10 cellular contexts compared by ENCODE assay signal in genomic region chr9:27499481-27499880, GRCh38. TPM values are rescaled to one million over a fixed set of nuclear protein-coding genes. Genes with fewer than 3 reads are reported as not detected.
DNase-seq lines count a peak whose midpoint lies in the region; ATAC-seq, FAIRE-seq and TF ChIP-seq lines count a peak whose summit lies in the region.
"Had no signal": no experiment of that assay in that cellular context is flagged by ENCODE, and none has a peak within 500 bp of the region (broad histone marks: within the 10 kb centered on the region; RNA-seq: fewer than 3 reads in every experiment).

No MANE protein-coding gene starts in this region.

- H3K36me3 ChIP-seq in HUES48 (ENCODE audit: control insufficient read depth, insufficient read depth, low read length) = no peaks in the 10 kb centered on the region
- no peaks in the 10 kb centered on the region for H3K36me3 ChIP-seq in bronchial epithelial cell (ENCODE audit: control insufficient read depth, insufficient read depth, low read length)
- H3K36me3 ChIP-seq in spleen = no peaks in the 10 kb centered on the region

- TF ChIP-seq CTCF in bronchial epithelial cell (IDR thresholded peaks at IDR 0.05; ENCODE audit: insufficient read depth, low read length, severe bottlenecking) = no peak
- no peak for TF ChIP-seq CTCF in spleen (IDR thresholded peaks at IDR 0.05 in 8 of 11, conservative IDR thresholded peaks at IDR 0.05 in 3 of 11)

- POLR2A ChIA-PET in activated CD4-positive, alpha-beta T cell treated with anti-CD3 and anti-CD28 coated beads, Interleukin-2, amount 10 ng/mL, durations not matched to agents 7 days and 5 days (lab: Charles Lee) = no interaction called here

- CTCF ChIA-PET in activated CD4-positive, alpha-beta T cell treated with anti-CD3 and anti-CD28 coated beads, Interleukin-2, amount 10 ng/mL, durations not matched to agents 7 days and 5 days (lab: Charles Lee) = no interaction called here

- peak overlapping the region; percentile 13 for H3K27ac Mint-ChIP-seq in activated CD4-positive, alpha-beta T cell treated with anti-CD3 and anti-CD28 coated beads, Interleukin-2, amount 10 ng/mL, durations not matched to agents 24 days and 14 days
- H3K27ac Mint-ChIP-seq in activated CD4-positive, alpha-beta T cell treated with anti-CD3 and anti-CD28 coated beads, Interleukin-2, amount 10 ng/mL, durations not matched to agents 7 days and 5 days = no peak overlapping the region

- peak overlapping the region; percentile 22 for H3K4me3 Mint-ChIP-seq in activated CD4-positive, alpha-beta T cell treated with anti-CD3 and anti-CD28 coated beads, Interleukin-2, amount 10 ng/mL, durations not matched to agents 24 days and 14 days
- H3K4me3 Mint-ChIP-seq in activated CD4-positive, alpha-beta T cell treated with anti-CD3 and anti-CD28 coated beads, Interleukin-2, amount 10 ng/mL, durations not matched to agents 7 days and 5 days = no peak overlapping the region

- peak overlapping the region; percentile 62 for H3K27ac ChIP-seq in HUES48 (ENCODE audit: low read depth, low read length)
- peak overlapping the region; percentile 8 to 72 (median 54) for H3K27ac ChIP-seq in spleen

- H3K27me3 ChIP-seq in HUES48 (ENCODE audit: control insufficient read depth, insufficient read depth, low read length) (no peaks in the 10 kb centered on the region), bronchial epithelial cell (ENCODE audit: control insufficient read depth, insufficient read depth, low read length) (no peaks in the 10 kb centered on the region), spleen (replicated peaks in 1 of 7) (no peaks in the 10 kb centered on the region)

- H3K9ac ChIP-seq in HUES48 (ENCODE audit: low read depth, low read length) = no peak overlapping the region

- H3K9me3 ChIP-seq in HUES48 (ENCODE audit: control insufficient read depth, insufficient read depth, low read length) (no peaks in the 10 kb centered on the region), spleen (peaks cover 0 to 9% (median 1%) of the 10 kb centered on the region in 8 donors)

- 14 to 44% (median 28%) methylated on average over 2 of the region's 2 CpGs for WGBS in spleen, 5 donors

- ATAC-seq in GM18520 (IDR thresholded peaks at IDR 0.05; ENCODE audit: unreplicated experiment) = no peak

- peaks cover 18% of the 10 kb centered on the region for H3K4me1 Mint-ChIP-seq in activated CD4-positive, alpha-beta T cell treated with anti-CD3 and anti-CD28 coated beads, Interleukin-2, amount 10 ng/mL, durations not matched to agents 24 days and 14 days
- peaks cover 8% of the 10 kb centered on the region for H3K4me1 Mint-ChIP-seq in activated CD4-positive, alpha-beta T cell treated with anti-CD3 and anti-CD28 coated beads, Interleukin-2, amount 10 ng/mL, durations not matched to agents 7 days and 5 days

- peaks cover 6% of the 10 kb centered on the region for H3K9me3 Mint-ChIP-seq in activated CD4-positive, alpha-beta T cell treated with anti-CD3 and anti-CD28 coated beads, Interleukin-2, amount 10 ng/mL, durations not matched to agents 24 days and 14 days
- peaks cover 3% of the 10 kb centered on the region for H3K9me3 Mint-ChIP-seq in activated CD4-positive, alpha-beta T cell treated with anti-CD3 and anti-CD28 coated beads, Interleukin-2, amount 10 ng/mL, durations not matched to agents 7 days and 5 days

- no peak overlapping the region for H3K4me3 ChIP-seq in HUES48 (ENCODE audit: low read depth, low read length)
- H3K4me3 ChIP-seq in bronchial epithelial cell (ENCODE audit: low read depth, low read length) = no peak overlapping the region
- H3K4me3 ChIP-seq in spleen = no peak overlapping the region

- FAIRE-seq in bronchial epithelial cell (lab: Jason Lieb, UNC) = no peak

- DNase-seq in activated CD4-positive, alpha-beta T cell treated with anti-CD3 and anti-CD28 coated beads, Interleukin-2, amount 10 ng/mL, durations not matched to agents 24 days and 14 days = no peak
- DNase-seq in activated CD4-positive, alpha-beta T cell treated with anti-CD3 and anti-CD28 coated beads, Interleukin-2, amount 10 ng/mL, durations not matched to agents 7 days and 5 days = no peak
- peak; percentile 99 for DNase-seq in bronchial epithelial cell (ENCODE audit: low read depth)
- DNase-seq in spleen = no peak
- no peak for DNase-seq in NCI-H2029 (lab: John Stamatoyannopoulos, UW)
- no peak for DNase-seq in NCI-H2196 treated with DMSO at 0.1 percent for 48 hours (lab: John Stamatoyannopoulos, UW; ENCODE audit: unreplicated experiment)
- DNase-seq: stimulated activated CD4-positive, alpha-beta T cell treated with anti-CD3 and anti-CD28 coated beads, Interleukin-4, amount 100 ng/mL, for 4 hours had no signal

- no peaks in the 10 kb centered on the region for H3K27me3 Mint-ChIP-seq in activated CD4-positive, alpha-beta T cell treated with anti-CD3 and anti-CD28 coated beads, Interleukin-2, amount 10 ng/mL, durations not matched to agents 24 days and 14 days
- no peaks in the 10 kb centered on the region for H3K27me3 Mint-ChIP-seq in activated CD4-positive, alpha-beta T cell treated with anti-CD3 and anti-CD28 coated beads, Interleukin-2, amount 10 ng/mL, durations not matched to agents 7 days and 5 days

- TF ChIP-seq POLR2A in spleen (IDR thresholded peaks at IDR 0.05) = no peak

- H3K36me3 Mint-ChIP-seq in activated CD4-positive, alpha-beta T cell treated with anti-CD3 and anti-CD28 coated beads, Interleukin-2, amount 10 ng/mL, durations not matched to agents 24 days and 14 days (ENCODE audit: low read depth) = peaks cover 2% of the 10 kb centered on the region
- no peaks in the 10 kb centered on the region for H3K36me3 Mint-ChIP-seq in activated CD4-positive, alpha-beta T cell treated with anti-CD3 and anti-CD28 coated beads, Interleukin-2, amount 10 ng/mL, durations not matched to agents 7 days and 5 days (ENCODE audit: low read depth)

- intact Hi-C loops in activated CD4-positive, alpha-beta T cell treated with anti-CD3 and anti-CD28 coated beads, Interleukin-2, amount 10 ng/mL, durations not matched to agents 24 days and 14 days (cut with micrococcal nuclease) = loop anchor here (1.0 to 2.0 kb wide), 2 partner anchors 29 to 132 kb away; partner anchors contain the start of gene MOB3B
- intact Hi-C loops in spleen (cut with DNase I; ENCODE audit: low total_unique reads) = no loop called here

- peaks cover 50% of the 10 kb centered on the region for H3K4me1 ChIP-seq in HUES48 (ENCODE audit: control insufficient read depth, insufficient read depth, low read length)
- H3K4me1 ChIP-seq in spleen = peaks cover 0 to 59% (median 31%) of the 10 kb centered on the region in 6 donors

RNA-seq across cellular contexts. Expression of gene IFNK, which starts 24.6 kb away (rescaled TPM):
- total RNA-seq in activated CD4-positive, alpha-beta T cell treated with anti-CD3 and anti-CD28 coated beads, Interleukin-2, amount 10 ng/mL, durations not matched to agents 24 days and 14 days = not detected in 2 replicates
- not detected for total RNA-seq in activated CD4-positive, alpha-beta T cell treated with anti-CD3 and anti-CD28 coated beads, Interleukin-2, amount 10 ng/mL, durations not matched to agents 7 days and 5 days
- total RNA-seq in bronchial epithelial cell (not detected in 2 replicates), spleen (not detected)
- polyA plus RNA-seq in spleen = not detected
- polyA plus RNA-seq: adipose tissue had no signal

RNA-seq across cellular contexts. Expression of gene MOB3B, which starts 30.1 kb away (rescaled TPM):
- 0.82 and 1.1 TPM in 2 replicates for total RNA-seq in activated CD4-positive, alpha-beta T cell treated with anti-CD3 and anti-CD28 coated beads, Interleukin-2, amount 10 ng/mL, durations not matched to agents 24 days and 14 days
- under 1 TPM; 0.62 to 0.71 TPM for total RNA-seq in activated CD4-positive, alpha-beta T cell treated with anti-CD3 and anti-CD28 coated beads, Interleukin-2, amount 10 ng/mL, durations not matched to agents 7 days and 5 days
- total RNA-seq in bronchial epithelial cell (0.38 and 1.1 TPM in 2 replicates), spleen (10 to 100 TPM; 14.0 to 27.7 (median 21.9) TPM)
- 10 to 100 TPM in 2 of 3 donors, 1 to 10 TPM in 1; 9.4 to 12.6 (median 10.9) TPM for polyA plus RNA-seq in spleen
